In the genomic region with DNA sequence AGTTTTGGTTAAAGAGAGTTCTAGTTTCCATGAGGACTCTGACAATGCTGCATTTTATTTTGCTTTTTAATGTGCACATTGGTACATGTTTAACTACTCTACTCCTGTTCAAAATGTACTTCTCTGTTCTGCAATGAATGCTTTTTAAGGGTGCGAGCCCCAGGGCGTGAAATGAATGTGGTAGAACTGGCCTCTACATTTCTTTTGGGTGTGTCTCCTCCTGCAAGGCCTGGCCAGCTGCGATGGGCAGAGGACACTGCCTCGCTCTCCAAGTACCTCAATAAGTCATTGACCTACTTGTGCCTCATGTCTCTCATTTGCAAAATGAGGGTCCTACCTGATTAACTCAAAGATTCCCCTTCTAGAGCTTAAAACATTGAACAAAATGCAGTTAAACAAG, we compare ENCODE assay signal across 37 cellular contexts. TPM values are rescaled to one million over a fixed set of nuclear protein-coding genes. Genes with fewer than 3 reads are reported as not detected.
"Had no signal": no experiment of that assay in that cellular context is flagged by ENCODE, and none has a peak within 500 bp of the region (broad histone marks: within the 10 kb centered on the region; RNA-seq: fewer than 3 reads in every experiment).

No MANE protein-coding gene starts in this region.

- H3K9ac ChIP-seq: neural progenitor cell, parathyroid adenoma had no signal

- H3K9me3 ChIP-seq: adrenal gland, body of pancreas, esophagus muscularis mucosa, psoas muscle, sigmoid colon, thoracic aorta, upper lobe of left lung had no signal

- H3K36me3 ChIP-seq: adrenal gland, cardiac muscle cell, neural progenitor cell, sigmoid colon, thoracic aorta, upper lobe of left lung, WERI-Rb-1 had no signal

- DNase-seq: activated CD4-positive, alpha-beta T cell treated with anti-CD3 and anti-CD28 coated beads for 48 hours; activated CD4-positive, alpha-beta T cell treated with anti-CD3 and anti-CD28 coated beads, Interleukin-2, amount 50 U/mL, for 48 hours; activated CD8-positive, alpha-beta memory T cell treated with anti-CD3 and anti-CD28 coated beads, Interleukin-2, amount 50 U/mL, for 4 hours; activated effector memory CD4-positive, alpha-beta T cell treated with anti-CD3 and anti-CD28 coated beads, Interleukin-2, amount 50 U/mL, for 16 hours; activated naive CD4-positive, alpha-beta T cell treated with anti-CD3 and anti-CD28 coated beads for 36 hours; activated naive CD8-positive, alpha-beta T cell treated with anti-CD3 and anti-CD28 coated beads for 36 hours; activated T-cell treated with anti-CD3 and anti-CD28 coated beads, Interleukin-2, amount 50 U/mL, for 1 hour; adrenal gland; aorta; body of pancreas; cerebellar nuclear complex; dorsolateral prefrontal cortex; effector memory CD8-positive, alpha-beta T cell; foreskin melanocyte; islet precursor cell; left cardiac atrium; midbrain; naive thymus-derived CD8-positive, alpha-beta T cell; occipital lobe; psoas muscle; sigmoid colon; small intestine; stimulated activated CD4-positive, alpha-beta T cell treated with anti-CD3 and anti-CD28 coated beads, Interleukin-4, amount 100 ng/mL, for 24 hours; T-helper 17 cell; T1000; upper lobe of left lung; WERI-Rb-1 had no signal

- H3K27me3 ChIP-seq: adrenal gland, body of pancreas, cardiac muscle cell, dorsolateral prefrontal cortex, esophagus muscularis mucosa had no signal

- H3K4me3 ChIP-seq: adrenal gland, body of pancreas, cardiac muscle cell, coronary artery, dorsolateral prefrontal cortex, esophagus muscularis mucosa, neural progenitor cell, psoas muscle, sigmoid colon, thoracic aorta, upper lobe of left lung had no signal

- H3K4me1 ChIP-seq: adrenal gland, body of pancreas, parathyroid adenoma, sigmoid colon had no signal

- H3K27ac ChIP-seq: adrenal gland, body of pancreas, cardiac muscle cell, coronary artery, dorsolateral prefrontal cortex, esophagus muscularis mucosa, neural progenitor cell, parathyroid adenoma, psoas muscle, sigmoid colon, thoracic aorta, WERI-Rb-1 had no signal

- H2AFZ ChIP-seq: neural progenitor cell, parathyroid adenoma had no signal

- ATAC-seq: activated CD4-positive, CD25-positive, alpha-beta regulatory T cell treated with anti-CD3 and anti-CD28 coated beads, Interleukin-2, amount 50 U/mL, for 24 hours; body of pancreas; effector memory CD8-positive, alpha-beta T cell; left cardiac atrium; naive thymus-derived CD8-positive, alpha-beta T cell; stimulated activated effector memory CD8-positive, alpha-beta T cell treated with anti-CD3 and anti-CD28 coated beads, Interleukin-12 subunit alpha, Interleukin-12 subunit beta, amount 100 ng/mL, for 72 hours; T-helper 17 cell had no signal

- H3K4me2 ChIP-seq: neural progenitor cell had no signal

RNA-seq across cellular contexts. Expression of a gene that starts 6.7 kb away (rescaled TPM):
- total RNA-seq: activated naive CD8-positive, alpha-beta T cell treated with anti-CD3 and anti-CD28 coated beads for 36 hours; activated T-helper 1 cell treated with anti-CD3 and anti-CD28 coated beads, Interleukin-12 subunit alpha, Interleukin-12 subunit beta, Interleukin-2, Interleukin-4 antibody, amounts not matched to agents 30 ng/mL and 10 ng/mL and 1 ng/mL, durations not matched to agents 14 hours and 24 hours and 36 hours; aorta; body of pancreas had no signal
- polyA plus RNA-seq: cardiac muscle cell had no signal

RNA-seq across cellular contexts. Expression of a gene that starts 37.2 kb away (rescaled TPM):
- total RNA-seq: activated CD8-positive, alpha-beta memory T cell treated with anti-CD3 and anti-CD28 coated beads for 36 hours; thoracic aorta had no signal
